Comparison of ENCODE assay signal across 1 cellular context in genomic region chr7:18974803-18975202, GRCh38.
TF ChIP-seq lines count a peak whose summit lies in the region.

No MANE protein-coding gene starts in this region.

TF ChIP-seq in GM23338, 12 proteins besides CTCF, POLR2A, EP300 and RAD21 (continued from another document):
- TF ChIP-seq ZNF462 (CRISPR knock-in tag; IDR thresholded peaks at IDR 0.05): no peak
